Comparison of ENCODE assay signal across 14 cellular contexts in the genomic region with DNA sequence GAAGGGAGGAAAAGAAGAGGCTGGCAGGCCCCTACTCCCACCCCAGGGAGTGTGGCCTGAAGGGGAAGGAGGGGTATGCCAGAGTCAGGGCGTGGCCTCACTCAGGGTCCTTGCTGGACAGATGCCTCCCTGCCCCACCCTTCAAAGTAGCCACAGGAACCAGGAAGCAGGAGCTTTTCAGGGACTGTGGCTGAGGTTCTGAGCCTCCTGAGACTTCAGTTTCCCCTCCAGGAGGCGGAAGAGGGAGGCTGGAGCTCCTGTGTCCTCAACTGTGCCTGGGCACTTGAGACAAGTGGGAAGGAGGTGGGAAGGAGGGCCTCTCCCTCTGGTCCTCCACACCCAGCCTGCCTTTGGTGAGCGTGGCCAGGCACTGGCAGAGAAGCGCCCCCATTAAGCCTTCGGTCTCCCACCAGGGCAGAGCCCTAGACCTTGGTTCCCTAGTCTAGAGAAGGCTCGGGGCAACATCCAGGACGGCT. TPM values are rescaled to one million over a fixed set of nuclear protein-coding genes. Genes with fewer than 3 reads are reported as not detected.
DNase-seq lines count a peak whose midpoint lies in the region; ATAC-seq, FAIRE-seq and TF ChIP-seq lines count a peak whose summit lies in the region.
"Had no signal": no experiment of that assay in that cellular context is flagged by ENCODE, and none has a peak within 500 bp of the region (broad histone marks: within the 10 kb centered on the region; RNA-seq: fewer than 3 reads in every experiment).

No MANE protein-coding gene starts in this region.

- 67 to 84% (median 73%) methylated on average over 5 to 7 of the region's 7 CpGs for WGBS in heart left ventricle, 4 donors

- no peak overlapping the region for H3K4me3 ChIP-seq in CD8-positive, alpha-beta memory T cell (ENCODE audit: low read length)
- no peak overlapping the region for H3K4me3 ChIP-seq in heart left ventricle
- H3K4me3 ChIP-seq: SJCRH30 had no signal

- no peak for TF ChIP-seq POLR2A in heart left ventricle (IDR thresholded peaks at IDR 0.05)

- peak overlapping the region; percentile 38 for H3K27ac ChIP-seq in CD8-positive, alpha-beta memory T cell (ENCODE audit: low read depth, low read length)
- peak overlapping the region in 8 of 12 donors; percentile 29 to 87 (median 70) for H3K27ac ChIP-seq in heart left ventricle
- H3K27ac ChIP-seq: SJCRH30 had no signal

- no peaks in the 10 kb centered on the region for H3K27me3 ChIP-seq in CD8-positive, alpha-beta memory T cell (ENCODE audit: insufficient read depth, low read length, poor library complexity, severe bottlenecking)
- H3K27me3 ChIP-seq in heart left ventricle = peaks cover 0 to 13% (median 0%) of the 10 kb centered on the region in 9 donors
- H3K27me3 ChIP-seq: SJCRH30 had no signal

- H3K9me3 Mint-ChIP-seq in CD8-positive, alpha-beta memory T cell = no peaks in the 10 kb centered on the region
- H3K9me3 Mint-ChIP-seq in progenitor cell of endocrine pancreas (ENCODE audit: low read depth) = no peaks in the 10 kb centered on the region
- no peaks in the 10 kb centered on the region for H3K9me3 Mint-ChIP-seq in effector memory CD8-positive, alpha-beta T cell
- H3K9me3 Mint-ChIP-seq: CD4-positive, alpha-beta T cell had no signal

- H3K27me3 Mint-ChIP-seq in CD8-positive, alpha-beta memory T cell = no peaks in the 10 kb centered on the region
- H3K27me3 Mint-ChIP-seq in progenitor cell of endocrine pancreas = no peaks in the 10 kb centered on the region
- no peaks in the 10 kb centered on the region for H3K27me3 Mint-ChIP-seq in effector memory CD8-positive, alpha-beta T cell
- H3K27me3 Mint-ChIP-seq: CD4-positive, alpha-beta T cell had no signal

- H3K4me3 Mint-ChIP-seq in CD8-positive, alpha-beta memory T cell = no peak overlapping the region
- H3K4me3 Mint-ChIP-seq in progenitor cell of endocrine pancreas (ENCODE audit: low read depth) = peak overlapping the region; percentile 16
- no peak overlapping the region for H3K4me3 Mint-ChIP-seq in effector memory CD8-positive, alpha-beta T cell
- H3K4me3 Mint-ChIP-seq: CD4-positive, alpha-beta T cell had no signal

- no peaks in the 10 kb centered on the region for H3K36me3 ChIP-seq in CD8-positive, alpha-beta memory T cell (ENCODE audit: insufficient read depth, low read length)
- no peaks in the 10 kb centered on the region for H3K36me3 ChIP-seq in heart left ventricle
- H3K36me3 ChIP-seq: SJCRH30 had no signal

- DNase-seq in CD8-positive, alpha-beta memory T cell = no peak
- DNase-seq in RCC 7860 (ENCODE audit: low spot score) (peak; percentile 43), heart left ventricle (peak in 2 of 5 donors; percentile 20 to 37), progenitor cell of endocrine pancreas (ENCODE audit: low spot score, unreplicated experiment) (no peak), NCI-H1048 (lab: John Stamatoyannopoulos, UW) (no peak), HCEC 1CT (no peak)
- DNase-seq in effector memory CD8-positive, alpha-beta T cell = no peak
- DNase-seq: activated CD4-positive, alpha-beta T cell treated with anti-CD3 and anti-CD28 coated beads, Interleukin-2, amount 50 U/mL, for 48 hours; CD4-positive, alpha-beta T cell; foreskin melanocyte; NCI-H1417 treated with DMSO at 0.1 percent for 48 hours; SJCRH30 had no signal

- H3K27ac Mint-ChIP-seq in CD8-positive, alpha-beta memory T cell = no peak overlapping the region
- no peak overlapping the region for H3K27ac Mint-ChIP-seq in progenitor cell of endocrine pancreas
- H3K27ac Mint-ChIP-seq in effector memory CD8-positive, alpha-beta T cell = peak overlapping the region in 1 of 2 donors; percentile 39
- H3K27ac Mint-ChIP-seq: CD4-positive, alpha-beta T cell had no signal

- POLR2A ChIA-PET in CD8-positive, alpha-beta memory T cell (lab: Charles Lee) = no interaction called here

- peaks cover 0 to 34% (median 6%) of the 10 kb centered on the region in 3 donors for H3K4me1 Mint-ChIP-seq in CD8-positive, alpha-beta memory T cell
- peaks cover 26% of the 10 kb centered on the region for H3K4me1 Mint-ChIP-seq in progenitor cell of endocrine pancreas (ENCODE audit: low read depth)
- H3K4me1 Mint-ChIP-seq in effector memory CD8-positive, alpha-beta T cell (ENCODE audit: low read depth in 2 of 2) = peaks cover 23 to 33% of the 10 kb centered on the region in 2 donors

- intact Hi-C loops in heart left ventricle (cut with DNase I) = loop anchor here in 1 of 10 donors (10.0 kb wide), 1 partner anchor 140 kb away; the partner anchor contains the start of gene ELAPOR1

- no peak for TF ChIP-seq CTCF in heart left ventricle (IDR thresholded peaks at IDR 0.05)
- TF ChIP-seq CTCF in progenitor cell of endocrine pancreas (IDR thresholded peaks at IDR 0.05; ENCODE audit: unreplicated experiment) = no peak

- peak in 1 of 4 donors; percentile 8 for ATAC-seq in heart left ventricle
- ATAC-seq in GM18517 (IDR thresholded peaks at IDR 0.05; ENCODE audit: unreplicated experiment) = no peak
- ATAC-seq in effector memory CD8-positive, alpha-beta T cell (replicated peaks) = no peak

- peaks cover 0 to 2% (median 0%) of the 10 kb centered on the region in 3 donors for H3K36me3 Mint-ChIP-seq in CD8-positive, alpha-beta memory T cell
- peaks cover 17% of the 10 kb centered on the region for H3K36me3 Mint-ChIP-seq in progenitor cell of endocrine pancreas (ENCODE audit: insufficient read depth)
- peaks cover 3% of the 10 kb centered on the region for H3K36me3 Mint-ChIP-seq in effector memory CD8-positive, alpha-beta T cell (ENCODE audit: insufficient read depth)

- no peak for FAIRE-seq in RCC 7860 (lab: Jason Lieb, UNC)
- FAIRE-seq: H54 had no signal

- H3K4me1 ChIP-seq in CD8-positive, alpha-beta memory T cell (ENCODE audit: insufficient read depth, low read length) = no peaks in the 10 kb centered on the region
- H3K4me1 ChIP-seq in heart left ventricle = peaks cover 0 to 33% (median 18%) of the 10 kb centered on the region in 12 donors

- CTCF ChIA-PET in CD8-positive, alpha-beta memory T cell (lab: Charles Lee) = interaction anchor here (1.0 to 1.6 kb wide), 5 partner anchors 9 to 278 kb away, joined by 3 to 5 read pairs (median 4); no protein-coding TSS in a partner anchor

- no peaks in the 10 kb centered on the region for H3K9me3 ChIP-seq in CD8-positive, alpha-beta memory T cell (ENCODE audit: low read length)
- H3K9me3 ChIP-seq in heart left ventricle = no peaks in the 10 kb centered on the region
- H3K9me3 ChIP-seq: SJCRH30 had no signal

RNA-seq across cellular contexts. Expression of gene CELSR2, which starts 5.3 kb away (rescaled TPM):
- 1 to 10 TPM; 2.7 to 2.8 TPM for total RNA-seq in CD8-positive, alpha-beta memory T cell
- 0.77 TPM for polyA plus RNA-seq in CD8-positive, alpha-beta memory T cell
- 10 to 100 TPM in 1 of 9 donors, 1 to 10 TPM in 8; 2.5 to 11.9 (median 8.6) TPM for total RNA-seq in heart left ventricle
- 1 to 10 TPM; 1.6 to 2.1 TPM for polyA plus RNA-seq in heart left ventricle
- total RNA-seq in progenitor cell of endocrine pancreas = 33.7 and 38.7 TPM in 2 replicates

RNA-seq across cellular contexts. Expression of gene PSRC1, which starts 28.3 kb away (rescaled TPM):
- total RNA-seq in CD8-positive, alpha-beta memory T cell = 1 to 10 TPM; 5.4 to 5.8 TPM
- polyA plus RNA-seq in CD8-positive, alpha-beta memory T cell = 0.59 TPM
- total RNA-seq in heart left ventricle = 1 to 10 TPM in 3 of 9 donors, under 1 TPM in 5, not detected in 1; 0.23 to 3.6 (median 0.60) TPM
- 1 to 10 TPM; 1.1 to 1.4 TPM for polyA plus RNA-seq in heart left ventricle
- total RNA-seq in progenitor cell of endocrine pancreas = 26.1 and 29.4 TPM in 2 replicates

RNA-seq across cellular contexts. Expression of gene SARS1, which starts 40.9 kb away (rescaled TPM):
- total RNA-seq in CD8-positive, alpha-beta memory T cell = 100 to 1,000 TPM; 189 to 195 TPM
- polyA plus RNA-seq in CD8-positive, alpha-beta memory T cell = 157 TPM
- 100 to 1,000 TPM in 6 of 9 donors, 10 to 100 TPM in 3; 88.5 to 113 (median 102) TPM for total RNA-seq in heart left ventricle
- 100 to 1,000 TPM in 1 of 2 donors, 10 to 100 TPM in 1; 41.1 to 179 TPM for polyA plus RNA-seq in heart left ventricle
- 135 TPM in 2 replicates for total RNA-seq in progenitor cell of endocrine pancreas

RNA-seq across cellular contexts. Expression of gene MYBPHL, which starts 52.2 kb away (rescaled TPM):
- not detected for total RNA-seq in CD8-positive, alpha-beta memory T cell
- not detected for polyA plus RNA-seq in CD8-positive, alpha-beta memory T cell
- total RNA-seq in heart left ventricle = 1 to 10 TPM in 2 of 9 donors, under 1 TPM in 4, not detected in 3; 0.44 to 2.5 (median 0.54) TPM
- under 1 TPM; 0.24 to 0.61 TPM for polyA plus RNA-seq in heart left ventricle
- 0.29 TPM in 1 of 2 replicates, not detected in the other for total RNA-seq in progenitor cell of endocrine pancreas
- total RNA-seq: CD4-positive, alpha-beta T cell had no signal
